18 cellular contexts compared by ENCODE assay signal in genomic region chr2:37357053-37357452, GRCh38. TPM values are rescaled to one million over a fixed set of nuclear protein-coding genes. Genes with fewer than 3 reads are reported as not detected.
DNase-seq lines count a peak whose midpoint lies in the region; ATAC-seq, FAIRE-seq and TF ChIP-seq lines count a peak whose summit lies in the region.
"Had no signal": no experiment of that assay in that cellular context is flagged by ENCODE, and none has a peak within 500 bp of the region (broad histone marks: within the 10 kb centered on the region; RNA-seq: fewer than 3 reads in every experiment).

No MANE protein-coding gene starts in this region.

- DNase-seq in AG20443 (ENCODE audit: low spot score) (peak; percentile 52), MM.1S (no peak), smooth muscle cell (lab: John Stamatoyannopoulos, UW; ENCODE audit: unreplicated experiment) (no peak), T-helper 2 cell (no peak)
- DNase-seq in stimulated activated CD8-positive, alpha-beta memory T cell treated with anti-CD3 and anti-CD28 coated beads, Interleukin-4, amount 100 ng/mL, for 48 hours, result no peak
- no peak for DNase-seq in stimulated activated naive CD8-positive, alpha-beta T cell treated with anti-CD3 and anti-CD28 coated beads, Interleukin-15, Interleukin-2, amounts not matched to agents 100 U/mL and 50 U/mL, for 24 hours
- DNase-seq: BE2C; Calu3; CD4-positive, alpha-beta memory T cell; DMS53; GOT3; NCI-H1092; NCI-H2081 treated with DMSO at 0.1 percent for 48 hours; NCI-H2227 treated with DMSO at 0.1 percent for 48 hours; NCI-H524; RPMI8226 had no signal

- H3K9ac ChIP-seq in MM.1S (ENCODE audit: low read length) (no peak overlapping the region), smooth muscle cell (ENCODE audit: low read depth) (no peak overlapping the region)

- no peaks in the 10 kb centered on the region for H3K9me2 ChIP-seq in MM.1S (replicated peaks; ENCODE audit: insufficient read depth, low read length)

- H3K4me1 ChIP-seq in MM.1S (ENCODE audit: low read length), result peaks cover 89% of the 10 kb centered on the region
- no peaks in the 10 kb centered on the region for H3K4me1 ChIP-seq in smooth muscle cell (ENCODE audit: low read depth)

- H3K79me2 ChIP-seq in MM.1S (ENCODE audit: low read length), result peaks cover 92% of the 10 kb centered on the region
- H3K79me2 ChIP-seq in smooth muscle cell (ENCODE audit: low read depth), result no peaks in the 10 kb centered on the region

- no peak overlapping the region for H3K4me3 ChIP-seq in MM.1S (ENCODE audit: low read length)
- H3K4me3 ChIP-seq in smooth muscle cell, result no peak overlapping the region
- H3K4me3 ChIP-seq: K562 had no signal

- H3K27ac ChIP-seq in MM.1S (ENCODE audit: low read length) (peak overlapping the region; percentile 98; the same call in 1 of the 2 replicates), smooth muscle cell (ENCODE audit: low read depth) (no peak overlapping the region)

- TF ChIP-seq CTCF in MM.1S (IDR thresholded peaks at IDR 0.05; ENCODE audit: low read length) (no peak), smooth muscle cell (IDR thresholded peaks at IDR 0.05; ENCODE audit: borderline replicate concordance, insufficient read depth, poor library complexity, severe bottlenecking) (no peak)

- 100% methylated on average over 1 of the region's 1 CpG for WGBS in smooth muscle cell (ENCODE audit: low lambda C conversion rate)

- FAIRE-seq in endometrium (lab: Jason Lieb, UNC), result peak; percentile 93
- FAIRE-seq: K562 had no signal

- no peak for ATAC-seq in stimulated activated naive CD8-positive, alpha-beta T cell treated with anti-CD3 and anti-CD28 coated beads, Interleukin-15, Interleukin-2, amounts not matched to agents 100 U/mL and 50 U/mL, for 24 hours
- ATAC-seq: K562 had no signal

- H2AFZ ChIP-seq in MM.1S (ENCODE audit: low read length) (no peak overlapping the region), smooth muscle cell (ENCODE audit: low read depth) (peak overlapping the region; percentile 81)

- H3K4me2 ChIP-seq in MM.1S (ENCODE audit: low read depth, low read length) (no peak overlapping the region), smooth muscle cell (peak overlapping the region; percentile 7)

- H3K36me3 ChIP-seq in MM.1S (replicated peaks; ENCODE audit: insufficient read depth, low read length), result peaks cover 26% of the 10 kb centered on the region
- H3K36me3 ChIP-seq in smooth muscle cell (ENCODE audit: low read depth), result no peaks in the 10 kb centered on the region
- H3K36me3 ChIP-seq: BE2C had no signal

- H4K20me1 ChIP-seq in MM.1S (ENCODE audit: insufficient read depth, low read length) (no peaks in the 10 kb centered on the region), smooth muscle cell (ENCODE audit: low read depth) (no peaks in the 10 kb centered on the region)

- H3K9me3 ChIP-seq in MM.1S (replicated peaks; ENCODE audit: insufficient read depth, low read length) (no peaks in the 10 kb centered on the region), smooth muscle cell (replicated peaks; ENCODE audit: low read depth) (no peaks in the 10 kb centered on the region)
- H3K9me3 ChIP-seq: BE2C had no signal

- H3K27me3 ChIP-seq in MM.1S (replicated peaks; ENCODE audit: insufficient read depth, low read length), result no peaks in the 10 kb centered on the region
- no peaks in the 10 kb centered on the region for H3K27me3 ChIP-seq in smooth muscle cell (ENCODE audit: low read depth)
- H3K27me3 ChIP-seq: BE2C had no signal

- H3F3A ChIP-seq in MM.1S (ENCODE audit: insufficient read depth, low read length) (peaks cover 57% of the 10 kb centered on the region), smooth muscle cell (ENCODE audit: low read depth) (no peaks in the 10 kb centered on the region)

RNA-seq across cellular contexts. Expression of gene QPCT, which starts 12.6 kb away (rescaled TPM):
- total RNA-seq in smooth muscle cell, result 0.54 and 0.58 TPM in 2 replicates
- polyA plus RNA-seq in smooth muscle cell, result 0.27 and 2.0 TPM in 2 replicates
- total RNA-seq: K562 had no signal

RNA-seq across cellular contexts. Expression of gene PRKD3, which starts 32.4 kb away (rescaled TPM):
- total RNA-seq in smooth muscle cell, result 62.0 and 73.4 TPM in 2 replicates
- 18.5 and 18.8 TPM in 2 replicates for polyA plus RNA-seq in smooth muscle cell
